15 cellular contexts compared by ENCODE assay signal in genomic region chr5:10576121-10576789, GRCh38. TPM values are rescaled to one million over a fixed set of nuclear protein-coding genes. Genes with fewer than 3 reads are reported as not detected.
DNase-seq lines count a peak whose midpoint lies in the region; ATAC-seq and TF ChIP-seq lines count a peak whose summit lies in the region.
"Had no signal": no experiment of that assay in that cellular context is flagged by ENCODE, and none has a peak within 500 bp of the region (broad histone marks: within the 10 kb centered on the region; RNA-seq: fewer than 3 reads in every experiment).

No MANE protein-coding gene starts in this region.

- H3K4ac ChIP-seq in mesendoderm (ENCODE audit: low read depth, low read length): no peak overlapping the region

- H3K4me3 ChIP-seq in SJSA1 (no peak overlapping the region), mesendoderm (ENCODE audit: low read length) (no peak overlapping the region)
- H3K4me3 ChIP-seq: left ventricle myocardium inferior, MG63, skin epidermis, tibial artery had no signal

- H2BK5ac ChIP-seq in mesendoderm (ENCODE audit: low read length): no peak overlapping the region

- no CpG with 5 or more reads among the region's 7 CpGs for WGBS in mesendoderm (ENCODE audit: extremely low coverage, insufficient coverage, low lambda C conversion rate)

- H3K4me2 ChIP-seq in mesendoderm (ENCODE audit: low read length): no peak overlapping the region

- peak; percentile 38 for DNase-seq in DMS 273 (lab: John Stamatoyannopoulos, UW; ENCODE audit: unreplicated experiment)
- DNase-seq in DMS 273 treated with DMSO at 0.1 percent for 48 hours (lab: John Stamatoyannopoulos, UW): no peak
- no peak for DNase-seq in GM20000 (ENCODE audit: low spot score)
- DNase-seq in SJSA1 (ENCODE audit: low read depth in 1 of 2, low spot score in 2 of 2): peak in 1 of 2 experiments; percentile 22
- no peak for DNase-seq in mesendoderm
- no peak for DNase-seq in NCI-H1105 treated with DMSO at 0.1 percent for 48 hours (lab: John Stamatoyannopoulos, UW)
- DNase-seq in UCSD-AML1 (lab: John Stamatoyannopoulos, UW; ENCODE audit: unreplicated experiment): no peak
- DNase-seq: activated CD4-positive, alpha-beta T cell treated with anti-CD3 and anti-CD28 coated beads for 36 hours; Caco-2; left ventricle myocardium inferior; MG63; tibial artery had no signal

- H3K9ac ChIP-seq in mesendoderm (ENCODE audit: low read length): no peak overlapping the region

- no peak for ATAC-seq in HG02588 (IDR thresholded peaks at IDR 0.05; ENCODE audit: unreplicated experiment)
- ATAC-seq: activated CD4-positive, alpha-beta T cell treated with anti-CD3 and anti-CD28 coated beads for 36 hours had no signal

- H3K56ac ChIP-seq in mesendoderm (ENCODE audit: low read length): peak overlapping the region; percentile 15

- H3K79me2 ChIP-seq in mesendoderm (ENCODE audit: control insufficient read depth, insufficient read depth, low read length): no peaks in the 10 kb centered on the region

- H3K23ac ChIP-seq in mesendoderm (ENCODE audit: low read length): no peak overlapping the region

- no peak overlapping the region for H4K5ac ChIP-seq in mesendoderm (ENCODE audit: low read length)

- no peak overlapping the region for H3K18ac ChIP-seq in mesendoderm (ENCODE audit: low read length)

- no peaks in the 10 kb centered on the region for H3K79me1 ChIP-seq in mesendoderm (ENCODE audit: low read length)

- H3K27ac ChIP-seq in SJSA1 (peak overlapping the region; percentile 12; the same call in 1 of the 2 replicates), mesendoderm (ENCODE audit: low read depth, low read length) (no peak overlapping the region)
- H3K27ac ChIP-seq: 22Rv1, skin epidermis, tibial artery had no signal

- H3K4me1 ChIP-seq in SJSA1 (replicated peaks) (peaks cover 48% of the 10 kb centered on the region), mesendoderm (ENCODE audit: control insufficient read depth, low read depth, low read length) (peaks cover 4% of the 10 kb centered on the region)
- H3K4me1 ChIP-seq: Caco-2 had no signal

- H4K8ac ChIP-seq in mesendoderm (ENCODE audit: low read depth, low read length): no peak overlapping the region

- peak; percentile 25 for TF ChIP-seq CTCF in GM20000 (IDR thresholded peaks at IDR 0.05; ENCODE audit: extremely low read depth, missing control alignments)

- H2BK15ac ChIP-seq in mesendoderm (replicated peaks; ENCODE audit: low read depth): no peak overlapping the region

- no peak overlapping the region for H2AK5ac ChIP-seq in mesendoderm (ENCODE audit: low read length)

- H3K27me3 ChIP-seq in SJSA1 (replicated peaks) (no peaks in the 10 kb centered on the region), mesendoderm (ENCODE audit: insufficient read depth, low read length, poor library complexity) (no peaks in the 10 kb centered on the region)
- H3K27me3 ChIP-seq: MG63, tibial artery had no signal

- no peaks in the 10 kb centered on the region for H3K9me3 ChIP-seq in SJSA1 (replicated peaks)
- H3K9me3 ChIP-seq: Caco-2, left ventricle myocardium inferior, MG63, tibial artery had no signal

- H3K36me3 ChIP-seq in SJSA1: peaks cover 9% of the 10 kb centered on the region
- no peaks in the 10 kb centered on the region for H3K36me3 ChIP-seq in mesendoderm (ENCODE audit: control insufficient read depth, insufficient read depth, low read length)
- H3K36me3 ChIP-seq: left ventricle myocardium inferior, tibial artery had no signal

- H2BK120ac ChIP-seq in mesendoderm (ENCODE audit: low read depth, low read length): no peak overlapping the region

RNA-seq across cellular contexts. Expression of gene ANKRD33B, which starts 12.4 kb away (rescaled TPM):
- total RNA-seq in SJSA1 (2014; rRNA removed; shearing (Covaris generic)): 10.2 and 10.3 TPM in 2 replicates
- polyA plus RNA-seq in mesendoderm (2013, experiment 1 of 2): 4.1 TPM
- polyA plus RNA-seq in mesendoderm (2013, experiment 2 of 2): 4.1 TPM
